In the genomic region with DNA sequence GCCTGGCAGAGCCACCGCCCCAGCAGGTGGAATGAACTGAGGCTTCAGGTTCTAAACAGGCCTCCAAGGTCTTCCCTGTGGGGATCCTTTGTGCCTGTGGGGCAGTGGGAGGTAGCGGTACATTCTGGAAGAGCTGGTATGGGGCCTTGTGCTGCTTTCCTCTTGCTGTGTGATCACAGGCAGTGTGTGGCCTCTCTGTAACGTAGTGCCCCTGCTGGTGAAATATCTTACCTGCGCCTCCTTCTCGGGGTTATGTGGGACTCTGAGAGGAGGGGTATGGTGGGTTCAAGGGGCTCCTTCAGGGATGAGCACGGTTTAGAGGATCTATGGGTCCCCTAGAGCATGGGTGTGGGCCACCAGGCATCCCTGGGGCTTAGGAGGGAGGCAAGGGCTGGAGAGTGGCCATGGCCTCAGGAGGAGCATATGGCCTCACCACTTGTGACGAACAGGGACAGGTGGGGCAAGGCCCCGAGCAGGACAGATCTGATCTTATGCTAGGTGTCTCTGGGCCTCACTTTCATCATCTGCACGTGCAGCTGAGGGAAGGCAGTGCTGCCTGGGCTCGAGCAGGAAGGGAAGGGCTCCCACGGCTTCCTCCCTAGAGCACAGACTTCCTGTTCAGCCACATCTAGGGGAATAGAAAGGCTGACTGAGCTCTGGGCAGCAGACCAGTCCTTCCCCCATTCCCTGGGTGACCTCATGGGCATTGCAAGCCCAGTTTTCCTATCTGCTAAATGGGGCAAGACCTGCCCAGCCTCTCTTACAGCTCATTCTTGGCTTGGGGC, we compare ENCODE assay signal across 7 cellular contexts. TPM values are rescaled to one million over a fixed set of nuclear protein-coding genes. Genes with fewer than 3 reads are reported as not detected.
DNase-seq lines count a peak whose midpoint lies in the region; ATAC-seq, FAIRE-seq and TF ChIP-seq lines count a peak whose summit lies in the region.

No MANE protein-coding gene starts in this region.

- peaks cover 4% of the 10 kb centered on the region for H3K27me3 Mint-ChIP-seq in activated naive CD8-positive, alpha-beta T cell treated with anti-CD3 and anti-CD28 coated beads for 36 hours

- peak; percentile 21 for ATAC-seq in left ventricle myocardium superior
- no peak for ATAC-seq in GM18519 (IDR thresholded peaks at IDR 0.05; ENCODE audit: low FRiP score, unreplicated experiment)
- no peak for ATAC-seq in HG02885 (IDR thresholded peaks at IDR 0.05; ENCODE audit: poor library complexity, unreplicated experiment)

- FAIRE-seq in H54 (lab: Jason Lieb, UNC) = no peak

- peak; percentile 50 for DNase-seq in H54 (ENCODE audit: insufficient read length, low spot score)
- DNase-seq in RWPE1 (ENCODE audit: low spot score) = no peak
- DNase-seq in activated naive CD8-positive, alpha-beta T cell treated with anti-CD3 and anti-CD28 coated beads for 36 hours = peak; percentile 33
- peak; percentile 69 for DNase-seq in left ventricle myocardium superior
- DNase-seq in stimulated activated CD4-positive, alpha-beta T cell treated with anti-CD3 and anti-CD28 coated beads, Interleukin-15, amount 100 ng/mL, for 24 hours = peak; percentile 59

- TF ChIP-seq CTCF in RWPE1 (conservative IDR thresholded peaks at IDR 0.05; ENCODE audit: low read depth) = no peak

- no peaks in the 10 kb centered on the region for H3K36me3 Mint-ChIP-seq in activated naive CD8-positive, alpha-beta T cell treated with anti-CD3 and anti-CD28 coated beads for 36 hours

- H3K4me1 Mint-ChIP-seq in activated naive CD8-positive, alpha-beta T cell treated with anti-CD3 and anti-CD28 coated beads for 36 hours = peaks cover 29% of the 10 kb centered on the region

- POLR2A ChIA-PET in RWPE1 (lab: Yijun Ruan, JAX; ENCODE audit: low non-redundant PET) = no interaction called here

- H3K4me3 Mint-ChIP-seq in activated naive CD8-positive, alpha-beta T cell treated with anti-CD3 and anti-CD28 coated beads for 36 hours = no peak overlapping the region

- peak overlapping the region; percentile 76 for H3K27ac Mint-ChIP-seq in activated naive CD8-positive, alpha-beta T cell treated with anti-CD3 and anti-CD28 coated beads for 36 hours

- intact Hi-C loops in left ventricle myocardium superior (cut with micrococcal nuclease) = no loop called here

- CTCF ChIA-PET in RWPE1 (lab: Yijun Ruan, JAX) = no interaction called here

- no peaks in the 10 kb centered on the region for H3K9me3 Mint-ChIP-seq in activated naive CD8-positive, alpha-beta T cell treated with anti-CD3 and anti-CD28 coated beads for 36 hours

- peak overlapping the region; percentile 100 for H3K27ac ChIP-seq in RWPE1

- no peak for TF ChIP-seq POLR2A in H54 (IDR thresholded peaks at IDR 0.05; ENCODE audit: low read depth, low read length)

RNA-seq across cellular contexts. Expression of gene ALS2CL, which starts 1.9 kb away (rescaled TPM):
- total RNA-seq in activated naive CD8-positive, alpha-beta T cell treated with anti-CD3 and anti-CD28 coated beads for 36 hours = 1 to 10 TPM; 1.3 TPM
- 33.1 TPM for total RNA-seq in left ventricle myocardium superior

RNA-seq across cellular contexts. Expression of gene TMIE, which starts 5.8 kb away (rescaled TPM):
- total RNA-seq in activated naive CD8-positive, alpha-beta T cell treated with anti-CD3 and anti-CD28 coated beads for 36 hours = under 1 TPM; 0.41 to 0.42 TPM
- total RNA-seq in left ventricle myocardium superior = 0.74 TPM

RNA-seq across cellular contexts. Expression of gene PRSS50, which starts 22.3 kb away (rescaled TPM):
- total RNA-seq in activated naive CD8-positive, alpha-beta T cell treated with anti-CD3 and anti-CD28 coated beads for 36 hours = not detected
- total RNA-seq in left ventricle myocardium superior = 0.10 TPM

Comparison
In these comparisons a context has a peak if more than half of its experiments do, and no peak if none do; other contexts are left out.
1. RNA of gene ALS2CL, which starts 1.9 kb away (total RNA-seq): 33.1 TPM in left ventricle myocardium superior (single experiment); 1.3 TPM in activated naive CD8-positive, alpha-beta T cell treated with anti-CD3 and anti-CD28 coated beads for 36 hours; every median in the first group is over 10 times any median in the second.